In genomic region chr2:38277245-38278119, GRCh38 we compare ENCODE assay signal across 16 cellular contexts.
DNase-seq lines count a peak whose midpoint lies in the region; ATAC-seq, FAIRE-seq and TF ChIP-seq lines count a peak whose summit lies in the region.
"Had no signal": no experiment of that assay in that cellular context is flagged by ENCODE, and none has a peak within 500 bp of the region (broad histone marks: within the 10 kb centered on the region; RNA-seq: fewer than 3 reads in every experiment).

No MANE protein-coding gene starts in this region.

- H3K14ac ChIP-seq in H1 (ENCODE audit: insufficient read length), result no peak overlapping the region

- H3K23ac ChIP-seq in H1 (ENCODE audit: insufficient read length), result no peak overlapping the region

- peak overlapping the region; percentile 36 for H4K5ac ChIP-seq in H1 (ENCODE audit: insufficient read length, low read depth, low read length)

- TF ChIP-seq EP300 in H1 (IDR thresholded peaks at IDR 0.05; ENCODE audit: borderline replicate concordance in 1 of 2, low read depth in 2 of 2, low read length in 2 of 2), result 0 out of 3 replicates have a peak, but pooled peaks of 1 of the 2 experiments have one; percentile 33

- DNase-seq in ELF-1 (ENCODE audit: low read depth, low spot score) (peak; percentile 88), NCI-H526 (lab: John Stamatoyannopoulos, UW) (peak; percentile 69 to 70), H1 (ENCODE audit: low read depth in 1 of 2, low spot score in 2 of 2) (peak; percentile 31 to 62), mucosa of gallbladder (ENCODE audit: low spot score) (peak; percentile 42), HUDEP-2 (lab: John Stamatoyannopoulos, UW; ENCODE audit: unreplicated experiment in 76 of 76) (no peak), NCI-H226 (no peak), RKO (ENCODE audit: low spot score) (no peak)
- DNase-seq: activated CD8-positive, alpha-beta T cell treated with anti-CD3 and anti-CD28 coated beads for 36 hours; activated naive CD4-positive, alpha-beta T cell treated with anti-CD3 and anti-CD28 coated beads, Interleukin-2, amount 50 U/mL, for 16 hours; C1 segment of cervical spinal cord; cortex of kidney; left ventricle myocardium inferior; NCI-H1436; occipital lobe had no signal

- H3K79me1 ChIP-seq in H1 (ENCODE audit: low read depth, low read length), result no peaks in the 10 kb centered on the region

- H2BK15ac ChIP-seq in H1 (ENCODE audit: low read length), result no peak overlapping the region

- no peak overlapping the region for H2AK5ac ChIP-seq in H1 (ENCODE audit: low read depth, low read length)

- peak; percentile 68 for FAIRE-seq in H1 (lab: Jason Lieb, UNC)

- CTCF ChIA-PET in H1 (lab: Charles Lee; ENCODE audit: partially characterized antibody), result interaction anchor here (0.7 to 5.2 kb wide), 8 partner anchors 16 to 881 kb away, joined by 3 to 42 read pairs (median 4); partner anchors contain the start of gene CYP1B1

- no peak overlapping the region for H3K27ac ChIP-seq in H1 (ENCODE audit: low read depth, low read length)
- H3K27ac ChIP-seq: left ventricle myocardium inferior had no signal

- no peak for TF ChIP-seq CTCF in H1 (IDR thresholded peaks at IDR 0.05; ENCODE audit: control extremely low read depth in 1 of 3, insufficient read depth in 1 of 3, low read depth in 1 of 3, low read length in 3 of 3)

- H3K27me3 ChIP-seq in H1 (replicated peaks in 1 of 4; ENCODE audit: control insufficient read depth in 3 of 4, extremely low read depth in 1 of 4, insufficient read depth in 3 of 4, low read length in 3 of 4), result no peaks in the 10 kb centered on the region

- peak overlapping the region; percentile 94 for H2BK120ac ChIP-seq in H1 (replicated peaks; ENCODE audit: low read depth, low read length)

- peak overlapping the region; percentile 47; the same call in 1 of the 2 replicates for H2BK5ac ChIP-seq in H1 (ENCODE audit: low read depth, low read length)

- no peak overlapping the region; the same call in 1 of the 2 replicates for H2BK20ac ChIP-seq in H1 (ENCODE audit: low read length)

- peak overlapping the region in 1 of 4 experiments; percentile 18; a peak in 1 of 8 replicates for H3K4me3 ChIP-seq in H1 (ENCODE audit: extremely low read depth in 1 of 4, insufficient read depth in 2 of 4, low read depth in 3 of 4, low read length in 4 of 4)
- H3K4me3 ChIP-seq: left ventricle myocardium inferior had no signal

- 0 out of 4 replicates have a peak, but pooled peaks cover 0 to 3% of the 10 kb centered on the region in 2 experiments for H3K9me3 ChIP-seq in H1 (ENCODE audit: insufficient read depth in 2 of 2, low read depth in 1 of 2, low read length in 1 of 2)

- H2AFZ ChIP-seq in H1 (ENCODE audit: low read length), result no peak overlapping the region

- no peak for TF ChIP-seq RAD21 in H1 (IDR thresholded peaks at IDR 0.05 in 1 of 2, conservative IDR thresholded peaks at IDR 0.05 in 1 of 2; ENCODE audit: low read depth in 2 of 2, low read length in 2 of 2)

- peak overlapping the region; percentile 59 to 67 for H3K4me2 ChIP-seq in H1 (ENCODE audit: insufficient read depth in 1 of 2, low read depth in 2 of 2, low read length in 2 of 2)

- H4K91ac ChIP-seq in H1 (replicated peaks; ENCODE audit: insufficient read length, low read length), result peak overlapping the region; percentile 80

- peak overlapping the region; percentile 82 for H2BK12ac ChIP-seq in H1 (ENCODE audit: low read depth, low read length)

- no peak for TF ChIP-seq POLR2A in H1 (IDR thresholded peaks at IDR 0.05; ENCODE audit: control extremely low read depth in 1 of 2, low read depth in 2 of 2, low read length in 2 of 2)

- H3K9ac ChIP-seq in H1 (replicated peaks in 1 of 4; ENCODE audit: extremely low read depth in 1 of 4, low read depth in 3 of 4, low read length in 3 of 4), result no peak overlapping the region

- no peak overlapping the region for H4K8ac ChIP-seq in H1 (ENCODE audit: extremely low read depth, insufficient read depth, low read length)

- no peak overlapping the region for H3K4ac ChIP-seq in H1 (replicated peaks; ENCODE audit: insufficient read length, low read depth, low read length)

- H4K20me1 ChIP-seq in H1 (replicated peaks in 1 of 2; ENCODE audit: control insufficient read depth in 1 of 2, insufficient read depth in 2 of 2, low read length in 2 of 2), result no peaks in the 10 kb centered on the region

- H3K36me3 ChIP-seq in H1 (ENCODE audit: control insufficient read depth in 2 of 4, insufficient read depth in 4 of 4, low read length in 3 of 4), result no peaks in the 10 kb centered on the region
- H3K36me3 ChIP-seq: left ventricle myocardium inferior had no signal

- H3K23me2 ChIP-seq in H1 (ENCODE audit: low read depth, low read length), result no peaks in the 10 kb centered on the region; the same call in 1 of the 2 replicates

- H3K56ac ChIP-seq in H1 (replicated peaks; ENCODE audit: insufficient read length, low read depth, low read length), result no peak overlapping the region

- H3K4me1 ChIP-seq in H1 (replicated peaks in 1 of 4; ENCODE audit: control insufficient read depth in 3 of 4, insufficient read depth in 4 of 4, low read length in 3 of 4), result peaks cover 2 to 20% (median 14%) of the 10 kb centered on the region in 4 experiments; a peak in 5 of 7 replicates
- H3K4me1 ChIP-seq: left ventricle myocardium inferior had no signal

- no peak for ATAC-seq in HG02970 (IDR thresholded peaks at IDR 0.05; ENCODE audit: low FRiP score, unreplicated experiment)
- ATAC-seq: activated CD8-positive, alpha-beta T cell treated with anti-CD3 and anti-CD28 coated beads for 36 hours; stimulated activated effector memory CD8-positive, alpha-beta T cell treated with anti-CD3 and anti-CD28 coated beads, Interleukin-12 subunit alpha, Interleukin-12 subunit beta, amount 100 ng/mL, for 72 hours had no signal

- peak overlapping the region; percentile 39; the same call in 1 of the 2 replicates for H3K18ac ChIP-seq in H1 (ENCODE audit: extremely low read depth, low read length)

- H3K79me2 ChIP-seq in H1 (ENCODE audit: control insufficient read depth in 1 of 2, insufficient read depth in 2 of 2, low read length in 2 of 2), result no peaks in the 10 kb centered on the region

- POLR2A ChIA-PET in H1 (lab: Charles Lee; ENCODE audit: partially characterized antibody), result interaction anchor here (0.9 to 1.0 kb wide), 2 partner anchors 235 to 247 kb away, joined by 3 read pairs; no protein-coding TSS in a partner anchor

- WGBS in H1 (ENCODE audit: extremely low coverage in 1 of 2, insufficient coverage in 1 of 2, insufficient read length in 1 of 2, insufficient replicate concordance in 2 of 2, low coverage in 1 of 2, low lambda C conversion rate in 2 of 2, missing lambda C conversion rate in 1 of 2), 2 experiments, result 42% methylated on average over 6 of the region's 6 CpGs; no CpG with 5 or more reads in 1 of the 2 experiments

TF ChIP-seq in H1, 55 proteins besides CTCF, POLR2A, EP300 and RAD21:
- TF ChIP-seq NANOG (IDR thresholded peaks at IDR 0.05; ENCODE audit: insufficient read depth, low read depth, low read length, poor library complexity, severe bottlenecking) (peak; percentile 88), SIX5 (IDR thresholded peaks at IDR 0.05; ENCODE audit: low read depth, low read length) (no peak), TEAD4 (IDR thresholded peaks at IDR 0.05; ENCODE audit: low read depth, low read length) (peak; percentile 70; the same call in 1 of the 2 replicates), BACH1 (IDR thresholded peaks at IDR 0.05; ENCODE audit: low read length) (peak; percentile 54), TBP (IDR thresholded peaks at IDR 0.05; ENCODE audit: low read depth, low read length) (no peak), MAFK (IDR thresholded peaks at IDR 0.05; ENCODE audit: low read depth, low read length) (peak; percentile 15; the same call in 1 of the 2 replicates), CHD1 (IDR thresholded peaks at IDR 0.05; ENCODE audit: low read depth, low read length) (no peak), MAX (IDR thresholded peaks at IDR 0.05) (0 out of 2 replicates have a peak, but pooled peaks have one; percentile 15), BCL11A (IDR thresholded peaks at IDR 0.05; ENCODE audit: low read depth in 2 of 2, low read length in 2 of 2) (peak in 1 of 2 experiments; percentile 29), GABPA (IDR thresholded peaks at IDR 0.05; ENCODE audit: borderline replicate concordance, insufficient read depth, low read length) (no peak)

Comparison
In these comparisons a context has a peak if more than half of its experiments do, and no peak if none do; other contexts are left out.
1. DNase-seq: peak in ELF-1 (single experiment), NCI-H526 (2 of 2), H1 (2 of 2) and mucosa of gallbladder (single experiment); none in HUDEP-2 (0 of 76), NCI-H226 (single experiment) and RKO (single experiment).